ENCODE assay signal across 25 cellular contexts in genomic region chr15:67373266-67373665, GRCh38.
"Had no signal": no experiment of that assay in that cellular context is flagged by ENCODE, and none has a peak within 500 bp of the region (broad histone marks: within the 10 kb centered on the region; RNA-seq: fewer than 3 reads in every experiment).

No MANE protein-coding gene starts in this region.

- H3K4me3 ChIP-seq: colonic mucosa, esophagus squamous epithelium, gastrocnemius medialis, heart right ventricle, left lung, lower lobe of right lung, mucosa of descending colon had no signal

- H3K27ac Mint-ChIP-seq: dendritic cell treated with granulocyte-macrophage colony-stimulating factor and Interleukin-4, amounts not matched to agents 40 ng/mL and 50 ng/mL, for 4 days; effector memory CD8-positive, alpha-beta T cell; endodermal cell; mesothelial cell of epicardium had no signal

- H3K4me3 Mint-ChIP-seq: dendritic cell treated with granulocyte-macrophage colony-stimulating factor and Interleukin-4, amounts not matched to agents 40 ng/mL and 50 ng/mL, for 4 days; effector memory CD8-positive, alpha-beta T cell; endodermal cell; mesothelial cell of epicardium; naive B cell had no signal

- H3K27ac ChIP-seq: colonic mucosa, epithelial cell of prostate, esophagus squamous epithelium, gastrocnemius medialis, heart right ventricle, left lung, lower lobe of right lung had no signal

- ATAC-seq: effector memory CD8-positive, alpha-beta T cell; esophagus mucosa; gastrocnemius medialis; heart right ventricle; left lung; left ventricle myocardium superior; lower lobe of right lung; mucosa of descending colon had no signal

- H3K9me3 ChIP-seq: colonic mucosa, esophagus squamous epithelium, gastrocnemius medialis, heart right ventricle, left lung, lower lobe of right lung, mucosa of descending colon had no signal

- DNase-seq: colonic mucosa; cortex of kidney; effector CD8-positive, alpha-beta T cell; effector memory CD8-positive, alpha-beta T cell; endodermal cell; erythroblast; esophagus squamous epithelium; foreskin fibroblast; foreskin melanocyte; gastrocnemius medialis; glutamatergic neuron; head of caudate nucleus; heart right ventricle; hippocampal formation; left cardiac atrium; left lung; left ventricle myocardium superior; lower lobe of right lung; mesenchymal stem cell; mucosa of descending colon; naive B cell had no signal

- H3K27me3 Mint-ChIP-seq: dendritic cell treated with granulocyte-macrophage colony-stimulating factor and Interleukin-4, amounts not matched to agents 40 ng/mL and 50 ng/mL, for 4 days had no signal

- H3K27me3 ChIP-seq: colonic mucosa, esophagus squamous epithelium, gastrocnemius medialis, left lung had no signal

- H3K4me1 ChIP-seq: colonic mucosa, esophagus squamous epithelium, gastrocnemius medialis, heart right ventricle, left lung, lower lobe of right lung had no signal

- H3K9me3 Mint-ChIP-seq: dendritic cell treated with granulocyte-macrophage colony-stimulating factor and Interleukin-4, amounts not matched to agents 40 ng/mL and 50 ng/mL, for 4 days; effector memory CD8-positive, alpha-beta T cell; endodermal cell; mesothelial cell of epicardium; naive B cell had no signal

- H3K36me3 Mint-ChIP-seq: mesothelial cell of epicardium, naive B cell had no signal

- H3K36me3 ChIP-seq: colonic mucosa, esophagus squamous epithelium, gastrocnemius medialis, heart right ventricle, left lung, lower lobe of right lung had no signal

- H3K4me1 Mint-ChIP-seq: naive B cell had no signal
